Comparison of ENCODE assay signal across 13 cellular contexts in genomic region chr15:68304611-68305337, GRCh38. TPM values are rescaled to one million over a fixed set of nuclear protein-coding genes. Genes with fewer than 3 reads are reported as not detected.
A peak's percentile ranks its signal among the peaks of the same experiment; 100 is the strongest.
DNase-seq lines count a peak whose midpoint lies in the region; ATAC-seq and TF ChIP-seq lines count a peak whose summit lies in the region.
"Had no signal": no experiment of that assay in that cellular context is flagged by ENCODE, and none has a peak within 500 bp of the region (broad histone marks: within the 10 kb centered on the region; RNA-seq: fewer than 3 reads in every experiment).

No MANE protein-coding gene starts in this region.

- H3K27me3 ChIP-seq in foreskin keratinocyte (no peaks in the 10 kb centered on the region), thoracic aorta (replicated peaks; ENCODE audit: insufficient read depth) (no peaks in the 10 kb centered on the region)
- H3K27me3 ChIP-seq: MG63 had no signal

- H3K4me3 ChIP-seq in thoracic aorta, result no peak overlapping the region
- H3K4me3 ChIP-seq: MG63 had no signal

- no peak overlapping the region for H3K4me3 Mint-ChIP-seq in activated CD4-positive, alpha-beta memory T cell treated with anti-CD3 and anti-CD28 coated beads, Interleukin-2, amount 10 ng/mL, durations not matched to agents 7 days and 5 days
- no peak overlapping the region for H3K4me3 Mint-ChIP-seq in activated CD4-positive, alpha-beta memory T cell treated with anti-CD3 and anti-CD28 coated beads for 36 hours
- H3K4me3 Mint-ChIP-seq: naive thymus-derived CD4-positive, alpha-beta T cell had no signal

- H3K36me3 ChIP-seq in thoracic aorta, result peaks cover 32% of the 10 kb centered on the region

- CTCF ChIA-PET in activated CD4-positive, alpha-beta memory T cell treated with anti-CD3 and anti-CD28 coated beads, Interleukin-2, amount 10 ng/mL, durations not matched to agents 7 days and 5 days (lab: Charles Lee), result interaction anchor here (0.8 to 2.6 kb wide), 8 partner anchors 13 to 369 kb away, joined by 3 to 10 read pairs (median 3); no protein-coding TSS in a partner anchor
- CTCF ChIA-PET in activated CD4-positive, alpha-beta memory T cell treated with anti-CD3 and anti-CD28 coated beads for 36 hours (lab: Charles Lee), result interaction anchor here (2.1 to 4.4 kb wide), 3 partner anchors 25 to 78 kb away, joined by 19 to 66 read pairs (median 50); no protein-coding TSS in a partner anchor
- CTCF ChIA-PET in RWPE1 (lab: Yijun Ruan, JAX), result interaction anchor here (0.5 to 4.0 kb wide), 6 partner anchors 45 to 578 kb away, joined by 3 to 39 read pairs (median 4); no protein-coding TSS in a partner anchor

- peak; percentile 9 for DNase-seq in activated CD4-positive, alpha-beta memory T cell treated with anti-CD3 and anti-CD28 coated beads, Interleukin-2, amount 10 ng/mL, durations not matched to agents 7 days and 5 days
- no peak for DNase-seq in activated CD4-positive, alpha-beta memory T cell treated with anti-CD3 and anti-CD28 coated beads for 36 hours
- DNase-seq in RWPE1 (ENCODE audit: low spot score) (peak; percentile 38), foreskin keratinocyte (peak; percentile 85 to 94), thoracic aorta (ENCODE audit: low spot score) (no peak), midbrain (lab: John Stamatoyannopoulos, UW) (no peak)
- DNase-seq in stimulated activated naive CD4-positive, alpha-beta T cell treated with Interleukin-2 at 50 U/mL for 16 hours (lab: John Stamatoyannopoulos, UW), result no peak
- DNase-seq: activated effector memory CD4-positive, alpha-beta T cell treated with anti-CD3 and anti-CD28 coated beads, Interleukin-2, amount 50 U/mL, for 16 hours; naive thymus-derived CD4-positive, alpha-beta T cell; NCI-H446 treated with DMSO at 0.1 percent for 48 hours; SHP77 treated with DMSO at 0.1 percent for 48 hours had no signal

- peaks cover 7% of the 10 kb centered on the region for H3K27me3 Mint-ChIP-seq in activated CD4-positive, alpha-beta memory T cell treated with anti-CD3 and anti-CD28 coated beads, Interleukin-2, amount 10 ng/mL, durations not matched to agents 7 days and 5 days
- peaks cover 3% of the 10 kb centered on the region for H3K27me3 Mint-ChIP-seq in activated CD4-positive, alpha-beta memory T cell treated with anti-CD3 and anti-CD28 coated beads for 36 hours

- ATAC-seq in foreskin keratinocyte, result peak; percentile 81
- no peak for ATAC-seq in thoracic aorta (ENCODE audit: insufficient number of reproducible peaks, low FRiP score, low read depth)
- ATAC-seq in GM21576 (IDR thresholded peaks at IDR 0.05; ENCODE audit: unreplicated experiment), result no peak
- ATAC-seq: naive thymus-derived CD4-positive, alpha-beta T cell had no signal

- H3K4me1 Mint-ChIP-seq in activated CD4-positive, alpha-beta memory T cell treated with anti-CD3 and anti-CD28 coated beads, Interleukin-2, amount 10 ng/mL, durations not matched to agents 7 days and 5 days, result peaks cover 9% of the 10 kb centered on the region
- H3K4me1 Mint-ChIP-seq in activated CD4-positive, alpha-beta memory T cell treated with anti-CD3 and anti-CD28 coated beads for 36 hours (ENCODE audit: low read depth), result peaks cover 7% of the 10 kb centered on the region

- H3K27ac ChIP-seq in RWPE1, result peak overlapping the region; percentile 67
- H3K27ac ChIP-seq in foreskin keratinocyte, result peak overlapping the region; percentile 74
- peak overlapping the region; percentile 36 to 45 for H3K27ac ChIP-seq in thoracic aorta

- H3K36me3 Mint-ChIP-seq in activated CD4-positive, alpha-beta memory T cell treated with anti-CD3 and anti-CD28 coated beads, Interleukin-2, amount 10 ng/mL, durations not matched to agents 7 days and 5 days (ENCODE audit: low read depth), result no peaks in the 10 kb centered on the region
- H3K36me3 Mint-ChIP-seq in activated CD4-positive, alpha-beta memory T cell treated with anti-CD3 and anti-CD28 coated beads for 36 hours, result no peaks in the 10 kb centered on the region

- H3K9me3 Mint-ChIP-seq in activated CD4-positive, alpha-beta memory T cell treated with anti-CD3 and anti-CD28 coated beads, Interleukin-2, amount 10 ng/mL, durations not matched to agents 7 days and 5 days, result no peaks in the 10 kb centered on the region
- H3K9me3 Mint-ChIP-seq in activated CD4-positive, alpha-beta memory T cell treated with anti-CD3 and anti-CD28 coated beads for 36 hours, result no peaks in the 10 kb centered on the region

- intact Hi-C loops in activated CD4-positive, alpha-beta memory T cell treated with anti-CD3 and anti-CD28 coated beads for 36 hours (cut with micrococcal nuclease), result loop anchor here (5.0 kb wide), 1 partner anchor 442 kb away; no protein-coding TSS in a partner anchor

- POLR2A ChIA-PET in activated CD4-positive, alpha-beta memory T cell treated with anti-CD3 and anti-CD28 coated beads, Interleukin-2, amount 10 ng/mL, durations not matched to agents 7 days and 5 days (lab: Charles Lee), result interaction anchor here (2.2 kb wide), 1 partner anchor 27 kb away, joined by 5 read pairs; the partner anchor contains the start of gene FEM1B
- POLR2A ChIA-PET in activated CD4-positive, alpha-beta memory T cell treated with anti-CD3 and anti-CD28 coated beads for 36 hours (lab: Charles Lee), result no interaction called here
- POLR2A ChIA-PET in RWPE1 (lab: Yijun Ruan, JAX; ENCODE audit: low non-redundant PET), result no interaction called here

- TF ChIP-seq CTCF in RWPE1 (conservative IDR thresholded peaks at IDR 0.05; ENCODE audit: low read depth), result no peak
- TF ChIP-seq CTCF in foreskin keratinocyte (conservative IDR thresholded peaks at IDR 0.05), result peak; percentile 23
- TF ChIP-seq CTCF in thoracic aorta (IDR thresholded peaks at IDR 0.05), result no peak

- H3K9me3 ChIP-seq in thoracic aorta, result no peaks in the 10 kb centered on the region
- H3K9me3 ChIP-seq: MG63 had no signal

- H3K4me1 ChIP-seq in foreskin keratinocyte, result peaks cover 11% of the 10 kb centered on the region
- H3K4me1 ChIP-seq in thoracic aorta (ENCODE audit: control insufficient read depth in 1 of 2, low read depth in 2 of 2), result peaks cover 6 to 41% of the 10 kb centered on the region in 2 donors

- no peak overlapping the region for H3K27ac Mint-ChIP-seq in activated CD4-positive, alpha-beta memory T cell treated with anti-CD3 and anti-CD28 coated beads, Interleukin-2, amount 10 ng/mL, durations not matched to agents 7 days and 5 days
- H3K27ac Mint-ChIP-seq in activated CD4-positive, alpha-beta memory T cell treated with anti-CD3 and anti-CD28 coated beads for 36 hours, result no peak overlapping the region

RNA-seq across cellular contexts. Expression of gene FEM1B, which starts 27.2 kb away (rescaled TPM):
- total RNA-seq in activated CD4-positive, alpha-beta memory T cell treated with anti-CD3 and anti-CD28 coated beads, Interleukin-2, amount 10 ng/mL, durations not matched to agents 7 days and 5 days, result 10 to 100 TPM; 46.9 to 48.8 TPM
- 10 to 100 TPM; 32.6 to 34.2 TPM for total RNA-seq in activated CD4-positive, alpha-beta memory T cell treated with anti-CD3 and anti-CD28 coated beads for 36 hours
- 42.6 and 44.5 TPM in 2 replicates for total RNA-seq in foreskin keratinocyte
- polyA plus RNA-seq in foreskin keratinocyte, result 7.9 and 9.0 TPM in 2 replicates
- total RNA-seq in thoracic aorta, result 10 to 100 TPM; 31.1 to 56.2 TPM

Comparison
In these comparisons a context has a peak if more than half of its experiments do, and no peak if none do; other contexts are left out.
1. DNase-seq: peak in activated CD4-positive, alpha-beta memory T cell treated with anti-CD3 and anti-CD28 coated beads, Interleukin-2, amount 10 ng/mL, durations not matched to agents 7 days and 5 days (single experiment), RWPE1 (single experiment) and foreskin keratinocyte (2 of 2); none in activated CD4-positive, alpha-beta memory T cell treated with anti-CD3 and anti-CD28 coated beads for 36 hours (single experiment), thoracic aorta (single experiment), midbrain (single experiment) and stimulated activated naive CD4-positive, alpha-beta T cell treated with Interleukin-2 at 50 U/mL for 16 hours (single experiment).
2. Peak in every context shown above with its lines, with median percentiles within 50 percentile points of each other: H3K27ac ChIP-seq.